ENCODE assay signal across 13 cellular contexts in the genomic region with DNA sequence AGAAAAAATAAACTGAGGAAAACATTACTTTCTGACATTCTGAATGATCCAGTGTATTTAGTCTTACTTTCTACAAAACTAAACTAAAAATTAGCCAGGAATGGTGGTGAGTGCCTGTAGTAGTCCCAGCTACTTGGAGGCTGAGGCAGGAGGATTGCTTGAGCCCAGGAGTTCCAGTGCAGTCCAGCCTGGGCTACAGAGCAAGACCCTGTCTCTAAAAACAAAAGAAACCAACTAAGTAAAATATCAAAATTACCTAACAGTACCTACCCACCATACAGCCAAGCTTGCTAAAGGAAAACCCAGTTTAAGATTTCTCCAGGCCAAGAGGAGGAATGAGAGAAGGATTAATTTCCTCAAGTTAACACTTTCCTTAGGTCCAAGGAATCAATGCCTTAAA. TPM values are rescaled to one million over a fixed set of nuclear protein-coding genes. Genes with fewer than 3 reads are reported as not detected.
A peak's percentile ranks its signal among the peaks of the same experiment; 100 is the strongest.
DNase-seq lines count a peak whose midpoint lies in the region; ATAC-seq, FAIRE-seq and TF ChIP-seq lines count a peak whose summit lies in the region.
"Had no signal": no experiment of that assay in that cellular context is flagged by ENCODE, and none has a peak within 500 bp of the region (broad histone marks: within the 10 kb centered on the region; RNA-seq: fewer than 3 reads in every experiment).

No MANE protein-coding gene starts in this region.

- TF ChIP-seq CTCF in Calu3 (IDR thresholded peaks at IDR 0.05; ENCODE audit: unreplicated experiment) (no peak), nephron (IDR thresholded peaks at IDR 0.05; ENCODE audit: unreplicated experiment in 3 of 3) (no peak), left lung (IDR thresholded peaks at IDR 0.05) (no peak)

- peak overlapping the region; percentile 84 for H3K4me3 Mint-ChIP-seq in Calu3 (ENCODE audit: low read depth, unreplicated experiment)
- peak overlapping the region; percentile 91 for H3K4me3 Mint-ChIP-seq in activated naive CD8-positive, alpha-beta T cell treated with anti-CD3 and anti-CD28 coated beads, Interleukin-2, amount 10 ng/mL, durations not matched to agents 7 days and 5 days
- peak overlapping the region in 2 of 3 experiments; percentile 11 to 92 for H3K4me3 Mint-ChIP-seq in nephron

- no peak for ATAC-seq in activated naive CD8-positive, alpha-beta T cell treated with anti-CD3 and anti-CD28 coated beads, Interleukin-2, amount 10 ng/mL, durations not matched to agents 7 days and 5 days (ENCODE audit: low read depth)
- no peak for ATAC-seq in left lung
- ATAC-seq in GM18868 (IDR thresholded peaks at IDR 0.05; ENCODE audit: unreplicated experiment): no peak
- ATAC-seq: left cardiac atrium had no signal

- no peak for FAIRE-seq in RCC 7860 (lab: Jason Lieb, UNC)

- CTCF ChIA-PET in Calu3 (lab: Charles Lee): no interaction called here

- peak overlapping the region; percentile 96 for H3K9ac ChIP-seq in HUES64 (ENCODE audit: low read depth, low read length)

- H3K9me3 ChIP-seq in HUES64 (ENCODE audit: insufficient read depth, low read depth, low read length) (no peaks in the 10 kb centered on the region), left lung (no peaks in the 10 kb centered on the region)
- H3K9me3 ChIP-seq: uterus had no signal

- no TSS peak for BruUV-seq in Calu3 (replicated peaks; lab: Mats Ljungman, UMichigan)

- H3K27ac Mint-ChIP-seq in Calu3 (ENCODE audit: unreplicated experiment) (peak overlapping the region; percentile 95), nephron (no peak overlapping the region)
- H3K27ac Mint-ChIP-seq in activated naive CD8-positive, alpha-beta T cell treated with anti-CD3 and anti-CD28 coated beads, Interleukin-2, amount 10 ng/mL, durations not matched to agents 7 days and 5 days: peak overlapping the region; percentile 62

- H3K36me3 ChIP-seq in HUES64 (ENCODE audit: insufficient read depth, low read length): peaks cover 72% of the 10 kb centered on the region
- H3K36me3 ChIP-seq in left lung: peaks cover 0 to 61% of the 10 kb centered on the region in 2 donors
- H3K36me3 ChIP-seq: uterus had no signal

- DNase-seq in Calu3: no peak
- DNase-seq in activated naive CD8-positive, alpha-beta T cell treated with anti-CD3 and anti-CD28 coated beads, Interleukin-2, amount 10 ng/mL, durations not matched to agents 7 days and 5 days: no peak
- no peak for DNase-seq in RCC 7860 (ENCODE audit: low spot score)
- DNase-seq in left lung: no peak
- DNase-seq: anterior cingulate cortex, DMS79 treated with DMSO at 0.1 percent for 48 hours, left cardiac atrium, NCI-H1092, uterus, WERI-Rb-1 had no signal

- H3K9me3 Mint-ChIP-seq in Calu3 (ENCODE audit: low read depth, unreplicated experiment) (no peaks in the 10 kb centered on the region), nephron (no peaks in the 10 kb centered on the region)
- H3K9me3 Mint-ChIP-seq in activated naive CD8-positive, alpha-beta T cell treated with anti-CD3 and anti-CD28 coated beads, Interleukin-2, amount 10 ng/mL, durations not matched to agents 7 days and 5 days: no peaks in the 10 kb centered on the region

- H3K27me3 ChIP-seq in HUES64 (ENCODE audit: insufficient read depth, low read length) (no peaks in the 10 kb centered on the region), left lung (no peaks in the 10 kb centered on the region)
- H3K27me3 ChIP-seq: uterus had no signal

- H3K27ac ChIP-seq in HUES64 (ENCODE audit: low read depth, low read length) (no peak overlapping the region), left lung (no peak overlapping the region)
- H3K27ac ChIP-seq: WERI-Rb-1 had no signal

- H3K36me3 Mint-ChIP-seq in Calu3 (ENCODE audit: insufficient read depth, unreplicated experiment) (peaks cover 95% of the 10 kb centered on the region), nephron (ENCODE audit: low read depth) (peaks cover 51% of the 10 kb centered on the region)
- peaks cover 47% of the 10 kb centered on the region for H3K36me3 Mint-ChIP-seq in activated naive CD8-positive, alpha-beta T cell treated with anti-CD3 and anti-CD28 coated beads, Interleukin-2, amount 10 ng/mL, durations not matched to agents 7 days and 5 days

- intact Hi-C loops in Calu3 (cut with micrococcal nuclease; ENCODE audit: unreplicated experiment) (loop anchor here (5.0 kb wide), 1 partner anchor 211 kb away; a partner anchor contains a TSS), left lung (cut with DNase I) (no loop called here)

- H3K27me3 Mint-ChIP-seq in Calu3 (ENCODE audit: unreplicated experiment) (no peaks in the 10 kb centered on the region), nephron (ENCODE audit: low read depth) (no peaks in the 10 kb centered on the region)
- H3K27me3 Mint-ChIP-seq in activated naive CD8-positive, alpha-beta T cell treated with anti-CD3 and anti-CD28 coated beads, Interleukin-2, amount 10 ng/mL, durations not matched to agents 7 days and 5 days: no peaks in the 10 kb centered on the region

- H3K4me3 ChIP-seq in HUES64 (ENCODE audit: low read length) (peak overlapping the region; percentile 76), left lung (peak overlapping the region in 1 of 2 donors; percentile 94)
- H3K4me3 ChIP-seq: uterus had no signal

- peaks cover 7% of the 10 kb centered on the region for H3K4me1 Mint-ChIP-seq in Calu3 (ENCODE audit: low read depth, unreplicated experiment)
- peaks cover 43% of the 10 kb centered on the region for H3K4me1 Mint-ChIP-seq in activated naive CD8-positive, alpha-beta T cell treated with anti-CD3 and anti-CD28 coated beads, Interleukin-2, amount 10 ng/mL, durations not matched to agents 7 days and 5 days
- peaks cover 33% of the 10 kb centered on the region for H3K4me1 Mint-ChIP-seq in nephron

- peaks cover 23% of the 10 kb centered on the region for H3K4me1 ChIP-seq in HUES64 (ENCODE audit: insufficient read depth, low read length)
- H3K4me1 ChIP-seq in left lung: peaks cover 11 to 52% of the 10 kb centered on the region in 2 donors

- POLR2A ChIA-PET in activated naive CD8-positive, alpha-beta T cell treated with anti-CD3 and anti-CD28 coated beads, Interleukin-2, amount 10 ng/mL, durations not matched to agents 7 days and 5 days (lab: Charles Lee): interaction anchor here (1.0 to 2.8 kb wide), 4 partner anchors 12 to 62 kb away, joined by 4 to 12 read pairs (median 7); a partner anchor contains a TSS

RNA-seq across cellular contexts. Expression of a gene that starts 2.9 kb away (rescaled TPM):
- total RNA-seq in Calu3 (2022) (700 and 757 TPM in 2 replicates), left lung (100 to 1,000 TPM; 183 to 253 TPM)
- 690 TPM for polyA plus RNA-seq in HUES64 (2013, experiment 1 of 2)
- polyA plus RNA-seq in HUES64 (2013, experiment 2 of 2): 662 TPM
- total RNA-seq in activated naive CD8-positive, alpha-beta T cell treated with anti-CD3 and anti-CD28 coated beads, Interleukin-2, amount 10 ng/mL, durations not matched to agents 7 days and 5 days: 100 to 1,000 TPM; 190 to 195 TPM

RNA-seq across cellular contexts. Expression of a gene that starts 3.5 kb away (rescaled TPM):
- 380 and 454 TPM in 2 replicates for total RNA-seq in Calu3 (2022)
- polyA plus RNA-seq in HUES64 (2013, experiment 1 of 2): 436 TPM
- 434 TPM for polyA plus RNA-seq in HUES64 (2013, experiment 2 of 2)
- 10 to 100 TPM; 92.1 to 94.3 TPM for total RNA-seq in activated naive CD8-positive, alpha-beta T cell treated with anti-CD3 and anti-CD28 coated beads, Interleukin-2, amount 10 ng/mL, durations not matched to agents 7 days and 5 days
- 10 to 100 TPM; 90.5 to 96.7 TPM for total RNA-seq in left lung

RNA-seq across cellular contexts. Expression of a gene that starts 19.2 kb away (rescaled TPM):
- total RNA-seq in Calu3 (2022): 28.3 TPM in 2 replicates
- polyA plus RNA-seq in HUES64 (2013, experiment 1 of 2): 58.5 TPM
- polyA plus RNA-seq in HUES64 (2013, experiment 2 of 2): 68.2 TPM
- total RNA-seq in activated naive CD8-positive, alpha-beta T cell treated with anti-CD3 and anti-CD28 coated beads, Interleukin-2, amount 10 ng/mL, durations not matched to agents 7 days and 5 days: 10 to 100 TPM; 17.2 to 18.1 TPM
- 10 to 100 TPM; 23.0 to 27.7 TPM for total RNA-seq in left lung

RNA-seq across cellular contexts. Expression of a gene that starts 43.3 kb away (rescaled TPM):
- 28.8 and 32.8 TPM in 2 replicates for total RNA-seq in Calu3 (2022)
- polyA plus RNA-seq in HUES64 (2013, experiment 1 of 2): 13.3 TPM
- polyA plus RNA-seq in HUES64 (2013, experiment 2 of 2): 15.6 TPM
- total RNA-seq in activated naive CD8-positive, alpha-beta T cell treated with anti-CD3 and anti-CD28 coated beads, Interleukin-2, amount 10 ng/mL, durations not matched to agents 7 days and 5 days: 10 to 100 TPM; 24.8 to 25.2 TPM
- 10 to 100 TPM; 26.3 to 28.3 TPM for total RNA-seq in left lung

Comparison
In these comparisons a context has a peak if more than half of its experiments do, and no peak if none do; other contexts are left out.
1. H3K27ac Mint-ChIP-seq: peak in Calu3 (single experiment) and activated naive CD8-positive, alpha-beta T cell treated with anti-CD3 and anti-CD28 coated beads, Interleukin-2, amount 10 ng/mL, durations not matched to agents 7 days and 5 days (single experiment); none in nephron (0 of 3).
2. Peak in every context shown above with its lines, with median percentiles within 50 percentile points of each other: H3K4me3 Mint-ChIP-seq.